ENCODE assay signal across 1 cellular context in genomic region chr3:15253023-15253697, GRCh38.
TF ChIP-seq lines count a peak whose summit lies in the region.

No MANE protein-coding gene starts in this region.

TF ChIP-seq in GM12878, 131 proteins besides CTCF, POLR2A, EP300 and RAD21:
- TF ChIP-seq CUX1 (IDR thresholded peaks at IDR 0.05; ENCODE audit: insufficient replicate concordance, low read depth, low read length): no peak
- no peak for TF ChIP-seq CREB1 (IDR thresholded peaks at IDR 0.05; ENCODE audit: low read depth)
- no peak for TF ChIP-seq POU2F2 (IDR thresholded peaks at IDR 0.05; ENCODE audit: borderline replicate concordance, low read depth, low read length)
- TF ChIP-seq NFXL1 (IDR thresholded peaks at IDR 0.05; ENCODE audit: borderline replicate concordance): no peak
- TF ChIP-seq BCLAF1 (IDR thresholded peaks at IDR 0.05): no peak
- no peak for TF ChIP-seq SREBF1 (IDR thresholded peaks at IDR 0.05; ENCODE audit: low read length)
- TF ChIP-seq SIX5 (IDR thresholded peaks at IDR 0.05; ENCODE audit: low read depth, low read length, severe bottlenecking): no peak
- TF ChIP-seq YY1 (IDR thresholded peaks at IDR 0.05; ENCODE audit: low read depth, low read length): no peak
- no peak for TF ChIP-seq NBN (IDR thresholded peaks at IDR 0.05)
- TF ChIP-seq BCL11A (IDR thresholded peaks at IDR 0.05; ENCODE audit: low read depth, low read length): no peak
- no peak for TF ChIP-seq MEF2B (IDR thresholded peaks at IDR 0.05; ENCODE audit: partially characterized antibody, poor library complexity, severe bottlenecking)
- no peak for TF ChIP-seq PML (IDR thresholded peaks at IDR 0.05; ENCODE audit: low read length)
- TF ChIP-seq BACH1 (IDR thresholded peaks at IDR 0.05; ENCODE audit: borderline replicate concordance): no peak
- no peak for TF ChIP-seq USF1 (IDR thresholded peaks at IDR 0.05; ENCODE audit: borderline replicate concordance, extremely low read length, insufficient read depth, low read depth, low read length)
- TF ChIP-seq RBBP5 (conservative IDR thresholded peaks at IDR 0.05): no peak
- TF ChIP-seq BHLHE40 (IDR thresholded peaks at IDR 0.05; ENCODE audit: borderline replicate concordance in 1 of 2, low read depth in 2 of 2, low read length in 1 of 2): no peak
- TF ChIP-seq CHD2 (IDR thresholded peaks at IDR 0.05; ENCODE audit: borderline replicate concordance, low read depth, low read length): no peak
- no peak for TF ChIP-seq MTA3 (IDR thresholded peaks at IDR 0.05; ENCODE audit: borderline replicate concordance, low read length)
